8 cellular contexts compared by ENCODE assay signal in genomic region chr12:112012775-112013600, GRCh38. TPM values are rescaled to one million over a fixed set of nuclear protein-coding genes. Genes with fewer than 3 reads are reported as not detected.
DNase-seq lines count a peak whose midpoint lies in the region; ATAC-seq and TF ChIP-seq lines count a peak whose summit lies in the region.

ERP29 (plus strand) TSS chr12:112013426; CDS start chr12:112013466, 40 bp downstream.
TMEM116 (minus strand) TSS chr12:112013165; CDS start chr12:112005270, 7,895 bp downstream.

- peak; percentile 58 for ATAC-seq in GM19351 (IDR thresholded peaks at IDR 0.05; ENCODE audit: unreplicated experiment)
- peak; percentile 66 for ATAC-seq in HG03521 (IDR thresholded peaks at IDR 0.05; ENCODE audit: unreplicated experiment)

- no peaks in the 10 kb centered on the region for H3K27me3 ChIP-seq in liver (ENCODE audit: control insufficient read depth in 4 of 4, insufficient read depth in 4 of 4, low read length in 3 of 4)

- H3K36me3 ChIP-seq in liver (ENCODE audit: control insufficient read depth in 4 of 4, insufficient read depth in 3 of 4, low read depth in 1 of 4, low read length in 3 of 4): peaks cover 0 to 9% (median 2%) of the 10 kb centered on the region in 4 donors

- H3K9me3 Mint-ChIP-seq in CD14-positive monocyte: peaks cover 0 to 2% (median 0%) of the 10 kb centered on the region in 7 donors
- no peaks in the 10 kb centered on the region for H3K9me3 Mint-ChIP-seq in dendritic cell treated with granulocyte-macrophage colony-stimulating factor and Interleukin-4, amounts not matched to agents 40 ng/mL and 50 ng/mL, for 4 days

- intact Hi-C loops in CD14-positive monocyte (cut with micrococcal nuclease): loop anchor here (5.0 to 10.0 kb wide), 3 partner anchors 68 to 171 kb away; partner anchors contain the start of gene MAPKAPK5 (in 1 of the 2)
- intact Hi-C loops in dendritic cell treated with granulocyte-macrophage colony-stimulating factor and Interleukin-4, amounts not matched to agents 40 ng/mL and 50 ng/mL, for 4 days (cut with micrococcal nuclease): loop anchor here (2.0 to 10.0 kb wide), 3 partner anchors 66 to 372 kb away; partner anchors contain the start of genes HECTD4 and TRAFD1

- no peaks in the 10 kb centered on the region for H3K9me3 ChIP-seq in liver (ENCODE audit: control insufficient read depth in 4 of 4, low read length in 3 of 4)

- peak; percentile 99 for DNase-seq in CD14-positive monocyte (ENCODE audit: low spot score)
- peak; percentile 98 for DNase-seq in NCI-H748 (lab: John Stamatoyannopoulos, UW; ENCODE audit: unreplicated experiment)
- DNase-seq in activated CD4-positive, alpha-beta T cell treated with anti-CD3 and anti-CD28 coated beads, Interleukin-2, amount 50 U/mL, for 24 hours (ENCODE audit: low read depth in 1 of 2, low spot score in 1 of 2): peak; percentile 100
- DNase-seq in stimulated activated CD4-positive, alpha-beta T cell treated with anti-CD3 and anti-CD28 coated beads, Interleukin-4, amount 100 ng/mL, for 24 hours: peak; percentile 100

- H3K9ac ChIP-seq in liver (ENCODE audit: low read depth in 1 of 2, low read length in 2 of 2): peak within 1 kb of the TSS; percentile 32 to 96

- H3K4me1 Mint-ChIP-seq in CD14-positive monocyte: peaks cover 44% of the 10 kb centered on the region
- H3K4me1 Mint-ChIP-seq in dendritic cell treated with granulocyte-macrophage colony-stimulating factor and Interleukin-4, amounts not matched to agents 40 ng/mL and 50 ng/mL, for 4 days (ENCODE audit: low read depth): peaks cover 56% of the 10 kb centered on the region

- peaks cover 9 to 32% (median 20%) of the 10 kb centered on the region in 4 donors for H3K4me1 ChIP-seq in liver (ENCODE audit: control insufficient read depth in 4 of 4, insufficient read depth in 4 of 4, low read length in 3 of 4)

- peak within 1 kb of the TSS; percentile 67 to 96 (median 94) for H3K4me3 ChIP-seq in liver (ENCODE audit: low read depth in 1 of 3, low read length in 3 of 3)

- H3K27ac Mint-ChIP-seq in CD14-positive monocyte: peak within 1 kb of the TSS; percentile 89 to 97 (median 96)
- peak within 1 kb of the TSS; percentile 98 for H3K27ac Mint-ChIP-seq in dendritic cell treated with granulocyte-macrophage colony-stimulating factor and Interleukin-4, amounts not matched to agents 40 ng/mL and 50 ng/mL, for 4 days

- peaks cover 0 to 2% (median 0%) of the 10 kb centered on the region in 3 donors for H3K27me3 Mint-ChIP-seq in CD14-positive monocyte (ENCODE audit: low read depth in 3 of 3)
- no peaks in the 10 kb centered on the region for H3K27me3 Mint-ChIP-seq in dendritic cell treated with granulocyte-macrophage colony-stimulating factor and Interleukin-4, amounts not matched to agents 40 ng/mL and 50 ng/mL, for 4 days

- peak within 1 kb of the TSS; percentile 82 to 97 for H3K27ac ChIP-seq in liver (ENCODE audit: low read depth in 1 of 2, low read length in 2 of 2)

- peaks cover 9 to 23% of the 10 kb centered on the region in 2 donors for H3K36me3 Mint-ChIP-seq in CD14-positive monocyte
- peaks cover 74% of the 10 kb centered on the region for H3K36me3 Mint-ChIP-seq in dendritic cell treated with granulocyte-macrophage colony-stimulating factor and Interleukin-4, amounts not matched to agents 40 ng/mL and 50 ng/mL, for 4 days (ENCODE audit: low read depth)

- peak; percentile 43 to 61 for TF ChIP-seq RAD21 in liver (IDR thresholded peaks at IDR 0.05)

- peak within 1 kb of the TSS; percentile 85 to 97 for H3K4me3 Mint-ChIP-seq in CD14-positive monocyte
- peak within 1 kb of the TSS; percentile 95 for H3K4me3 Mint-ChIP-seq in dendritic cell treated with granulocyte-macrophage colony-stimulating factor and Interleukin-4, amounts not matched to agents 40 ng/mL and 50 ng/mL, for 4 days

- under 1% methylated on average over 67 of the region's 67 CpGs for WGBS in liver

- TF ChIP-seq CTCF in CD14-positive monocyte (IDR thresholded peaks at IDR 0.05) (peak; percentile 62), liver (IDR thresholded peaks at IDR 0.05; ENCODE audit: low read depth, low read length, missing input control) (peak; percentile 57)

TF ChIP-seq in liver, 16 proteins besides CTCF, POLR2A, EP300 and RAD21:
- TF ChIP-seq HNF4A (conservative IDR thresholded peaks at IDR 0.05) (peak in 1 of 2 donors; percentile 30), JUND (IDR thresholded peaks at IDR 0.05) (no peak), MAX (IDR thresholded peaks at IDR 0.05) (peak; percentile 64), RXRA (IDR thresholded peaks at IDR 0.05) (peak; percentile 34), ATF3 (IDR thresholded peaks at IDR 0.05) (no peak), REST (IDR thresholded peaks at IDR 0.05) (no peak), GABPA (IDR thresholded peaks at IDR 0.05 in 1 of 2, conservative IDR thresholded peaks at IDR 0.05 in 1 of 2) (peak; percentile 43 to 88), HNF4G (IDR thresholded peaks at IDR 0.05) (no peak), EGR1 (IDR thresholded peaks at IDR 0.05; ENCODE audit: low read depth in 2 of 2) (peak; percentile 63 to 85), ZBTB33 (IDR thresholded peaks at IDR 0.05) (no peak), FOXA2 (IDR thresholded peaks at IDR 0.05) (no peak), TAF1 (conservative IDR thresholded peaks at IDR 0.05) (peak; percentile 37), SP1 (IDR thresholded peaks at IDR 0.05) (peak; percentile 67), FOXA1 (IDR thresholded peaks at IDR 0.05) (no peak), YY1 (IDR thresholded peaks at IDR 0.05) (peak; percentile 89), NR2F2 (IDR thresholded peaks at IDR 0.05) (no peak)

RNA-seq across cellular contexts. Expression of gene ERP29, which starts in this region (rescaled TPM):
- 100 to 1,000 TPM; 170 to 207 TPM for polyA plus RNA-seq in CD14-positive monocyte
- 10 to 100 TPM; 35.6 to 52.1 TPM for total RNA-seq in liver
- 100 to 1,000 TPM in 1 of 2 donors, 10 to 100 TPM in 1; 62.2 to 140 TPM for polyA plus RNA-seq in liver

RNA-seq across cellular contexts. Expression of gene TMEM116, which starts in this region (rescaled TPM):
- polyA plus RNA-seq in CD14-positive monocyte (10 to 100 TPM in 1 of 2 donors, 1 to 10 TPM in 1; 8.3 to 11.6 TPM), liver (1 to 10 TPM; 4.9 to 6.2 TPM)
- 10 to 100 TPM in 1 of 2 donors, 1 to 10 TPM in 1; 6.9 to 11.6 TPM for total RNA-seq in liver

Comparison
In these comparisons a context has a peak if more than half of its experiments do, and no peak if none do; other contexts are left out.
1. Peak in every context shown above with its lines: DNase-seq, ATAC-seq, H3K4me3 ChIP-seq and H3K27ac ChIP-seq.